In genomic region chr7:28879105-28879504, GRCh38 we compare ENCODE assay signal across 29 cellular contexts.
DNase-seq lines count a peak whose midpoint lies in the region; ATAC-seq and TF ChIP-seq lines count a peak whose summit lies in the region.
"Had no signal": no experiment of that assay in that cellular context is flagged by ENCODE, and none has a peak within 500 bp of the region (broad histone marks: within the 10 kb centered on the region; RNA-seq: fewer than 3 reads in every experiment).

No MANE protein-coding gene starts in this region.

- H3K4me3 Mint-ChIP-seq in activated T-cell treated with anti-CD3 and anti-CD28 coated beads, Interleukin-2, amount 50 U/mL, for 72 hours: no peak overlapping the region
- no peak overlapping the region for H3K4me3 Mint-ChIP-seq in activated T-cell treated with anti-CD3 and anti-CD28 coated beads, Interleukin-2, amount 50 U/mL, for 4 hours
- H3K4me3 Mint-ChIP-seq in endodermal cell: no peak overlapping the region
- no peak overlapping the region for H3K4me3 Mint-ChIP-seq in activated CD4-positive, alpha-beta T cell treated with anti-CD3 and anti-CD28 coated beads, Interleukin-2, amount 10 ng/mL, durations not matched to agents 7 days and 5 days
- H3K4me3 Mint-ChIP-seq: activated CD8-positive, alpha-beta T cell treated with anti-CD3 and anti-CD28 coated beads for 36 hours; neural crest cell; stimulated activated memory B cell treated with anti-CD40 and anti-IgM and Interleukin-4, amounts not matched to agents 10 μg/mL and 1 μg/mL and 100 μg/mL, for 72 hours; WTC11 had no signal

- no peak overlapping the region for H3K9ac ChIP-seq in endodermal cell (ENCODE audit: extremely low read depth, low read length, poor library complexity, severe bottlenecking)
- H3K9ac ChIP-seq: KMS-11 had no signal

- no peaks in the 10 kb centered on the region for H3K9me3 Mint-ChIP-seq in activated T-cell treated with anti-CD3 and anti-CD28 coated beads, Interleukin-2, amount 50 U/mL, for 72 hours
- H3K9me3 Mint-ChIP-seq in activated T-cell treated with anti-CD3 and anti-CD28 coated beads, Interleukin-2, amount 50 U/mL, for 4 hours: no peaks in the 10 kb centered on the region
- no peaks in the 10 kb centered on the region for H3K9me3 Mint-ChIP-seq in endodermal cell
- H3K9me3 Mint-ChIP-seq in activated CD4-positive, alpha-beta T cell treated with anti-CD3 and anti-CD28 coated beads, Interleukin-2, amount 10 ng/mL, durations not matched to agents 7 days and 5 days: no peaks in the 10 kb centered on the region
- H3K9me3 Mint-ChIP-seq: activated CD8-positive, alpha-beta T cell treated with anti-CD3 and anti-CD28 coated beads for 36 hours; neural crest cell; stimulated activated memory B cell treated with anti-CD40 and anti-IgM and Interleukin-4, amounts not matched to agents 10 μg/mL and 1 μg/mL and 100 μg/mL, for 72 hours had no signal

- H3K36me3 Mint-ChIP-seq in activated T-cell treated with anti-CD3 and anti-CD28 coated beads, Interleukin-2, amount 50 U/mL, for 72 hours (ENCODE audit: insufficient read depth in 2 of 2): no peaks in the 10 kb centered on the region
- H3K36me3 Mint-ChIP-seq in activated T-cell treated with anti-CD3 and anti-CD28 coated beads, Interleukin-2, amount 50 U/mL, for 4 hours (ENCODE audit: insufficient read depth): no peaks in the 10 kb centered on the region
- no peaks in the 10 kb centered on the region for H3K36me3 Mint-ChIP-seq in endodermal cell (ENCODE audit: low read depth)
- no peaks in the 10 kb centered on the region for H3K36me3 Mint-ChIP-seq in activated CD4-positive, alpha-beta T cell treated with anti-CD3 and anti-CD28 coated beads, Interleukin-2, amount 10 ng/mL, durations not matched to agents 7 days and 5 days (ENCODE audit: low read depth)
- H3K36me3 Mint-ChIP-seq: CD14-positive monocyte; stimulated activated memory B cell treated with anti-CD40 and anti-IgM and Interleukin-4, amounts not matched to agents 10 μg/mL and 1 μg/mL and 100 μg/mL, for 72 hours; WTC11 had no signal

- peak; percentile 37 for TF ChIP-seq CTCF in endodermal cell (conservative IDR thresholded peaks at IDR 0.05)
- TF ChIP-seq CTCF in dorsolateral prefrontal cortex (IDR thresholded peaks at IDR 0.05 in 54 of 56, conservative IDR thresholded peaks at IDR 0.05 in 2 of 56; ENCODE audit: low read depth in 1 of 56, partially characterized antibody in 56 of 56): no peak

- H3K27ac ChIP-seq in endodermal cell (ENCODE audit: low read depth, low read length): no peak overlapping the region
- no peak overlapping the region for H3K27ac ChIP-seq in dorsolateral prefrontal cortex
- H3K27ac ChIP-seq: esophagus squamous epithelium, KMS-11, prostate gland, testis, vagina had no signal

- H3K4me3 ChIP-seq in endodermal cell (ENCODE audit: low read length) (no peak overlapping the region), dorsolateral prefrontal cortex (no peak overlapping the region)
- H3K4me3 ChIP-seq: esophagus squamous epithelium, prostate gland, testis, vagina had no signal

- no peak for DNase-seq in activated T-cell treated with anti-CD3 and anti-CD28 coated beads, Interleukin-2, amount 50 U/mL, for 72 hours
- no peak for DNase-seq in activated T-cell treated with anti-CD3 and anti-CD28 coated beads, Interleukin-2, amount 50 U/mL, for 4 hours
- peak; percentile 18 for DNase-seq in NCI-H748 treated with DMSO at 0.1 percent for 48 hours (lab: John Stamatoyannopoulos, UW)
- no peak for DNase-seq in endodermal cell
- no peak for DNase-seq in activated CD4-positive, alpha-beta T cell treated with anti-CD3 and anti-CD28 coated beads, Interleukin-2, amount 10 ng/mL, durations not matched to agents 7 days and 5 days
- DNase-seq in dorsolateral prefrontal cortex: no peak
- no peak for DNase-seq in COLO668 (lab: John Stamatoyannopoulos, UW; ENCODE audit: unreplicated experiment)
- DNase-seq: activated CD8-positive, alpha-beta T cell treated with anti-CD3 and anti-CD28 coated beads for 36 hours; activated naive CD4-positive, alpha-beta T cell treated with anti-CD3 and anti-CD28 coated beads, Interleukin-2, amount 50 U/mL, for 16 hours; activated T-cell treated with anti-CD3 and anti-CD28 coated beads, Interleukin-2, amount 50 U/mL, for 1 hour; anterior cingulate cortex; cerebellar nuclear complex; effector CD8-positive, alpha-beta T cell; esophagus squamous epithelium; GDM1; NCI-H2171 treated with DMSO at 0.1 percent for 48 hours; NCI-H526; stimulated activated CD4-positive, alpha-beta T cell treated with anti-CD3 and anti-CD28 coated beads, Interleukin-1b, Interleukin-23, amount 100 ng/mL, for 48 hours; T-helper 2 cell; testis had no signal

- peaks cover 27% of the 10 kb centered on the region for H3K27me3 Mint-ChIP-seq in activated T-cell treated with anti-CD3 and anti-CD28 coated beads, Interleukin-2, amount 50 U/mL, for 72 hours (ENCODE audit: low read depth)
- H3K27me3 Mint-ChIP-seq in activated T-cell treated with anti-CD3 and anti-CD28 coated beads, Interleukin-2, amount 50 U/mL, for 4 hours (ENCODE audit: low read depth): peaks cover 12% of the 10 kb centered on the region
- no peaks in the 10 kb centered on the region for H3K27me3 Mint-ChIP-seq in endodermal cell (ENCODE audit: insufficient read depth)
- peaks cover 17% of the 10 kb centered on the region for H3K27me3 Mint-ChIP-seq in activated CD4-positive, alpha-beta T cell treated with anti-CD3 and anti-CD28 coated beads, Interleukin-2, amount 10 ng/mL, durations not matched to agents 7 days and 5 days

- CTCF ChIA-PET in activated CD4-positive, alpha-beta T cell treated with anti-CD3 and anti-CD28 coated beads, Interleukin-2, amount 10 ng/mL, durations not matched to agents 7 days and 5 days (lab: Charles Lee): no interaction called here

- peak overlapping the region; percentile 48 for H3K27ac Mint-ChIP-seq in activated T-cell treated with anti-CD3 and anti-CD28 coated beads, Interleukin-2, amount 50 U/mL, for 72 hours
- H3K27ac Mint-ChIP-seq in endodermal cell: no peak overlapping the region
- no peak overlapping the region for H3K27ac Mint-ChIP-seq in activated CD4-positive, alpha-beta T cell treated with anti-CD3 and anti-CD28 coated beads, Interleukin-2, amount 10 ng/mL, durations not matched to agents 7 days and 5 days
- H3K27ac Mint-ChIP-seq: activated CD8-positive, alpha-beta T cell treated with anti-CD3 and anti-CD28 coated beads for 36 hours; stimulated activated memory B cell treated with anti-CD40 and anti-IgM and Interleukin-4, amounts not matched to agents 10 μg/mL and 1 μg/mL and 100 μg/mL, for 72 hours; WTC11 had no signal

- no peaks in the 10 kb centered on the region for H3K9me3 ChIP-seq in endodermal cell (ENCODE audit: control insufficient read depth, low read length)
- H3K9me3 ChIP-seq: esophagus squamous epithelium, prostate gland, testis, vagina had no signal

- H3K36me3 ChIP-seq in endodermal cell (ENCODE audit: control insufficient read depth, insufficient read depth, low read length): no peaks in the 10 kb centered on the region
- H3K36me3 ChIP-seq: esophagus squamous epithelium, prostate gland, vagina had no signal

- WGBS in endodermal cell (ENCODE audit: insufficient coverage in 1 of 2, insufficient read length in 1 of 2), 2 experiments: 67 to 68% methylated on average over 2 of the region's 2 CpGs

- POLR2A ChIA-PET in activated CD4-positive, alpha-beta T cell treated with anti-CD3 and anti-CD28 coated beads, Interleukin-2, amount 10 ng/mL, durations not matched to agents 7 days and 5 days (lab: Charles Lee): no interaction called here

- H3K27me3 ChIP-seq in endodermal cell (ENCODE audit: control insufficient read depth, insufficient read depth, low read length, poor library complexity, severe bottlenecking) (no peaks in the 10 kb centered on the region), dorsolateral prefrontal cortex (peaks cover 0 to 22% (median 2%) of the 10 kb centered on the region in 45 donors)
- H3K27me3 ChIP-seq: testis, vagina had no signal

- intact Hi-C loops in dorsolateral prefrontal cortex (cut with DNase I): no loop called here

- H3K4me1 Mint-ChIP-seq in activated T-cell treated with anti-CD3 and anti-CD28 coated beads, Interleukin-2, amount 50 U/mL, for 72 hours (ENCODE audit: low read depth): no peaks in the 10 kb centered on the region
- no peaks in the 10 kb centered on the region for H3K4me1 Mint-ChIP-seq in activated T-cell treated with anti-CD3 and anti-CD28 coated beads, Interleukin-2, amount 50 U/mL, for 4 hours (ENCODE audit: low read depth)
- peaks cover 17% of the 10 kb centered on the region for H3K4me1 Mint-ChIP-seq in endodermal cell
- H3K4me1 Mint-ChIP-seq in activated CD4-positive, alpha-beta T cell treated with anti-CD3 and anti-CD28 coated beads, Interleukin-2, amount 10 ng/mL, durations not matched to agents 7 days and 5 days: no peaks in the 10 kb centered on the region
- H3K4me1 Mint-ChIP-seq: neural crest cell had no signal

- no peak for ATAC-seq in activated T-cell treated with anti-CD3 and anti-CD28 coated beads, Interleukin-2, amount 50 U/mL, for 72 hours (replicated peaks in 1 of 2)
- ATAC-seq in activated T-cell treated with anti-CD3 and anti-CD28 coated beads, Interleukin-2, amount 50 U/mL, for 4 hours: no peak
- ATAC-seq in GM19035 (IDR thresholded peaks at IDR 0.05; ENCODE audit: unreplicated experiment): no peak
- ATAC-seq: activated CD8-positive, alpha-beta T cell treated with anti-CD3 and anti-CD28 coated beads for 36 hours; Panc1; stimulated activated memory B cell treated with anti-CD40 and anti-IgM and Interleukin-4, amounts not matched to agents 10 μg/mL and 1 μg/mL and 100 μg/mL, for 72 hours; WTC11 had no signal

- no peaks in the 10 kb centered on the region for H3K4me1 ChIP-seq in endodermal cell (ENCODE audit: control insufficient read depth, insufficient read depth, low read length)
- H3K4me1 ChIP-seq: esophagus squamous epithelium, prostate gland, testis, vagina had no signal
